Comparison of ENCODE assay signal across 1 cellular context in genomic region chr6:80544500-80545055, GRCh38.
TF ChIP-seq lines count a peak whose summit lies in the region.

No MANE protein-coding gene starts in this region.

TF ChIP-seq in HCT116, 20 proteins besides CTCF, POLR2A, EP300 and RAD21 (continued from another document):
- TF ChIP-seq ZBTB33 (IDR thresholded peaks at IDR 0.05; ENCODE audit: extremely low read depth, insufficient replicate concordance, low read length), result no peak
- TF ChIP-seq ZNF274 (IDR thresholded peaks at IDR 0.05; ENCODE audit: low read depth, low read length), result no peak
- no peak for TF ChIP-seq TCF7L2 (IDR thresholded peaks at IDR 0.05; ENCODE audit: borderline replicate concordance, extremely low read depth, insufficient read depth, insufficient read length)
- no peak for TF ChIP-seq EZH2phosphoT487 (IDR thresholded peaks at IDR 0.05; ENCODE audit: borderline replicate concordance)
- no peak for TF ChIP-seq JUND (IDR thresholded peaks at IDR 0.05)
- TF ChIP-seq MAX (IDR thresholded peaks at IDR 0.05), result no peak
- TF ChIP-seq CBX3 (IDR thresholded peaks at IDR 0.05; ENCODE audit: low read depth), result no peak
- TF ChIP-seq SRF (IDR thresholded peaks at IDR 0.05; ENCODE audit: low read depth), result no peak
- TF ChIP-seq, protein P1, sequence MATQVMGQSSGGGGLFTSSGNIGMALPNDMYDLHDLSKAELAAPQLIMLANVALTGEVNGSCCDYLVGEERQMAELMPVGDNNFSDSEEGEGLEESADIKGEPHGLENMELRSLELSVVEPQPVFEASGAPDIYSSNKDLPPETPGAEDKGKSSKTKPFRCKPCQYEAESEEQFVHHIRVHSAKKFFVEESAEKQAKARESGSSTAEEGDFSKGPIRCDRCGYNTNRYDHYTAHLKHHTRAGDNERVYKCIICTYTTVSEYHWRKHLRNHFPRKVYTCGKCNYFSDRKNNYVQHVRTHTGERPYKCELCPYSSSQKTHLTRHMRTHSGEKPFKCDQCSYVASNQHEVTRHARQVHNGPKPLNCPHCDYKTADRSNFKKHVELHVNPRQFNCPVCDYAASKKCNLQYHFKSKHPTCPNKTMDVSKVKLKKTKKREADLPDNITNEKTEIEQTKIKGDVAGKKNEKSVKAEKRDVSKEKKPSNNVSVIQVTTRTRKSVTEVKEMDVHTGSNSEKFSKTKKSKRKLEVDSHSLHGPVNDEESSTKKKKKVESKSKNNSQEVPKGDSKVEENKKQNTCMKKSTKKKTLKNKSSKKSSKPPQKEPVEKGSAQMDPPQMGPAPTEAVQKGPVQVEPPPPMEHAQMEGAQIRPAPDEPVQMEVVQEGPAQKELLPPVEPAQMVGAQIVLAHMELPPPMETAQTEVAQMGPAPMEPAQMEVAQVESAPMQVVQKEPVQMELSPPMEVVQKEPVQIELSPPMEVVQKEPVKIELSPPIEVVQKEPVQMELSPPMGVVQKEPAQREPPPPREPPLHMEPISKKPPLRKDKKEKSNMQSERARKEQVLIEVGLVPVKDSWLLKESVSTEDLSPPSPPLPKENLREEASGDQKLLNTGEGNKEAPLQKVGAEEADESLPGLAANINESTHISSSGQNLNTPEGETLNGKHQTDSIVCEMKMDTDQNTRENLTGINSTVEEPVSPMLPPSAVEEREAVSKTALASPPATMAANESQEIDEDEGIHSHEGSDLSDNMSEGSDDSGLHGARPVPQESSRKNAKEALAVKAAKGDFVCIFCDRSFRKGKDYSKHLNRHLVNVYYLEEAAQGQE (IDR thresholded peaks at IDR 0.05; ENCODE audit: low read depth), result no peak
TF ChIP-seq in HCT116: peak in this region for 0.
